Comparison of ENCODE assay signal across 8 cellular contexts in genomic region chr11:57667065-57667714, GRCh38.
DNase-seq lines count a peak whose midpoint lies in the region; ATAC-seq and TF ChIP-seq lines count a peak whose summit lies in the region.

No MANE protein-coding gene starts in this region.

- H3F3A ChIP-seq in OCI-LY1 (ENCODE audit: insufficient read depth, low read length) = no peaks in the 10 kb centered on the region

- H3K27me3 ChIP-seq in OCI-LY1 (ENCODE audit: insufficient read depth, low read length) = no peaks in the 10 kb centered on the region

- peak overlapping the region; percentile 100 for H3K4me3 ChIP-seq in OCI-LY1 (ENCODE audit: low read depth, low read length, poor library complexity, severe bottlenecking)

- H3K9ac ChIP-seq in OCI-LY1 (ENCODE audit: low read length) = peak overlapping the region; percentile 75

- peak; percentile 60 for ATAC-seq in GM21526 (IDR thresholded peaks at IDR 0.05; ENCODE audit: low FRiP score, unreplicated experiment)

- peak overlapping the region; percentile 89 for H3K4me2 ChIP-seq in OCI-LY1 (ENCODE audit: low read length)

- no peak for TF ChIP-seq CTCF in OCI-LY1 (IDR thresholded peaks at IDR 0.05; ENCODE audit: low read length)

- no peak overlapping the region for H2AFZ ChIP-seq in OCI-LY1 (ENCODE audit: low read length)

- peak; percentile 95 for DNase-seq in DMS 273 (lab: John Stamatoyannopoulos, UW; ENCODE audit: unreplicated experiment)
- DNase-seq in HuH-7 (ENCODE audit: low spot score) = peak; percentile 99
- DNase-seq in activated T-cell treated with anti-CD3 and anti-CD28 coated beads for 24 hours (ENCODE audit: low read depth) = peak; percentile 88
- peak; percentile 90 for DNase-seq in epidermal melanocyte (ENCODE audit: insufficient read length, low spot score)
- peak; percentile 97 for DNase-seq in middle frontal gyrus (ENCODE audit: extremely low spot score, low spot score)
- DNase-seq in stimulated activated CD8-positive, alpha-beta memory T cell treated with anti-CD3 and anti-CD28 coated beads, Interleukin-2, amount 100 ng/mL, for 1 hour (ENCODE audit: low read depth in 2 of 2) = peak; percentile 82 to 87

- H3K27ac ChIP-seq in OCI-LY1 (ENCODE audit: low read depth, low read length, poor library complexity, severe bottlenecking) = peak overlapping the region; percentile 83

- H3K79me2 ChIP-seq in OCI-LY1 (ENCODE audit: insufficient read depth, low read length) = peaks cover 40% of the 10 kb centered on the region

- H4K20me1 ChIP-seq in OCI-LY1 (ENCODE audit: insufficient read depth, low read length) = no peaks in the 10 kb centered on the region

- H3K36me3 ChIP-seq in OCI-LY1 (ENCODE audit: insufficient read depth, low read length) = peaks cover 23% of the 10 kb centered on the region; the same call in 1 of the 2 replicates

- H3K4me1 ChIP-seq in OCI-LY1 (ENCODE audit: insufficient read depth, low read length, severe bottlenecking) = peaks cover 21% of the 10 kb centered on the region

- no peaks in the 10 kb centered on the region for H3K9me3 ChIP-seq in OCI-LY1 (ENCODE audit: low read length)

- no peaks in the 10 kb centered on the region for H3K9me2 ChIP-seq in OCI-LY1 (ENCODE audit: low read depth, low read length)

Comparison
In these comparisons a context has a peak if more than half of its experiments do, and no peak if none do; other contexts are left out.
1. Peak in every context shown above with its lines: DNase-seq, ATAC-seq, H3K4me3 ChIP-seq and H3K27ac ChIP-seq.